In genomic region chrX:72304877-72305276, GRCh38 we compare ENCODE assay signal across 10 cellular contexts. TPM values are rescaled to one million over a fixed set of nuclear protein-coding genes. Genes with fewer than 3 reads are reported as not detected.
DNase-seq lines count a peak whose midpoint lies in the region; ATAC-seq, FAIRE-seq and TF ChIP-seq lines count a peak whose summit lies in the region.
"Had no signal": no experiment of that assay in that cellular context is flagged by ENCODE, and none has a peak within 500 bp of the region (broad histone marks: within the 10 kb centered on the region; RNA-seq: fewer than 3 reads in every experiment).

No MANE protein-coding gene starts in this region.

- H4K20me1 ChIP-seq in keratinocyte (ENCODE audit: control insufficient read depth, extremely low read depth, insufficient read depth, low read length), result peaks cover 2% of the 10 kb centered on the region

- H3K9ac ChIP-seq in keratinocyte (ENCODE audit: control insufficient read depth, extremely low read depth, insufficient read depth, low read length), result no peak overlapping the region

- dilution Hi-C loops in keratinocyte (cut with MboI; ENCODE audit: extremely low pct_ligation_motif_present, low sequenced_read_pairs), result no loop called here

- H3K36me3 Mint-ChIP-seq in activated CD8-positive, alpha-beta memory T cell treated with anti-CD3 and anti-CD28 coated beads, Interleukin-2, amount 10 ng/mL, durations not matched to agents 7 days and 5 days, result no peaks in the 10 kb centered on the region
- H3K36me3 Mint-ChIP-seq in activated T-helper 1 cell treated with anti-CD3 and anti-CD28 coated beads, Interleukin-12 subunit alpha, Interleukin-12 subunit beta, Interleukin-2, Interleukin-4 antibody, amounts not matched to agents 30 ng/mL and 10 ng/mL and 1 ng/mL, durations not matched to agents 14 hours and 24 hours and 36 hours (ENCODE audit: low read depth), result no peaks in the 10 kb centered on the region

- no peaks in the 10 kb centered on the region for H3K36me3 ChIP-seq in keratinocyte (ENCODE audit: control insufficient read depth in 2 of 2, extremely low read depth in 1 of 2, insufficient read depth in 2 of 2, low read length in 2 of 2)
- H3K36me3 ChIP-seq in stomach, result no peaks in the 10 kb centered on the region

- H3K4me2 ChIP-seq in keratinocyte (ENCODE audit: control insufficient read depth, extremely low read depth, insufficient read depth, low read depth, low read length), result peak overlapping the region; percentile 64

- H3K4me1 ChIP-seq in keratinocyte (ENCODE audit: control insufficient read depth, extremely low read depth, insufficient read depth, low read length) (peaks cover 4% of the 10 kb centered on the region), stomach (peaks cover 9 to 51% (median 43%) of the 10 kb centered on the region in 4 donors)

- TF ChIP-seq CTCF in keratinocyte (optimal IDR thresholded peaks at IDR 0.05 in 1 of 3, IDR thresholded peaks at IDR 0.05 in 1 of 3, conservative IDR thresholded peaks at IDR 0.05 in 1 of 3; ENCODE audit: extremely low read depth in 1 of 3, insufficient read depth in 2 of 3, low read length in 3 of 3) (no peak), stomach (IDR thresholded peaks at IDR 0.05) (no peak)

- H3K9me3 ChIP-seq in keratinocyte (ENCODE audit: control insufficient read depth, low read depth, low read length), result no peaks in the 10 kb centered on the region
- no peaks in the 10 kb centered on the region for H3K9me3 ChIP-seq in stomach

- H3K4me3 Mint-ChIP-seq in activated CD8-positive, alpha-beta memory T cell treated with anti-CD3 and anti-CD28 coated beads, Interleukin-2, amount 10 ng/mL, durations not matched to agents 7 days and 5 days, result peak overlapping the region; percentile 13
- peak overlapping the region; percentile 47 for H3K4me3 Mint-ChIP-seq in activated T-helper 1 cell treated with anti-CD3 and anti-CD28 coated beads, Interleukin-12 subunit alpha, Interleukin-12 subunit beta, Interleukin-2, Interleukin-4 antibody, amounts not matched to agents 30 ng/mL and 10 ng/mL and 1 ng/mL, durations not matched to agents 14 hours and 24 hours and 36 hours

- no peak for DNase-seq in activated CD8-positive, alpha-beta memory T cell treated with anti-CD3 and anti-CD28 coated beads, Interleukin-2, amount 10 ng/mL, durations not matched to agents 7 days and 5 days
- DNase-seq in activated CD8-positive, alpha-beta memory T cell treated with anti-CD3 and anti-CD28 coated beads, Interleukin-2, amount 50 U/mL, for 48 hours, result no peak
- no peak for DNase-seq in activated T-helper 1 cell treated with anti-CD3 and anti-CD28 coated beads, Interleukin-12 subunit alpha, Interleukin-12 subunit beta, Interleukin-2, Interleukin-4 antibody, amounts not matched to agents 30 ng/mL and 10 ng/mL and 1 ng/mL, durations not matched to agents 14 hours and 24 hours and 36 hours (ENCODE audit: low spot score)
- no peak for DNase-seq in keratinocyte (ENCODE audit: low read depth, low spot score)
- DNase-seq in stomach, result no peak
- DNase-seq in stimulated activated CD4-positive, alpha-beta T cell treated with anti-CD3 and anti-CD28 coated beads, Interleukin-1b, Interleukin-23, amount 100 ng/mL, for 48 hours, result no peak
- no peak for DNase-seq in left lobe of liver (ENCODE audit: low spot score)

- CTCF ChIA-PET in activated CD8-positive, alpha-beta memory T cell treated with anti-CD3 and anti-CD28 coated beads, Interleukin-2, amount 10 ng/mL, durations not matched to agents 7 days and 5 days (lab: Charles Lee), result no interaction called here

- H3K4me1 Mint-ChIP-seq in activated CD8-positive, alpha-beta memory T cell treated with anti-CD3 and anti-CD28 coated beads, Interleukin-2, amount 10 ng/mL, durations not matched to agents 7 days and 5 days, result peaks cover 21% of the 10 kb centered on the region
- peaks cover 24% of the 10 kb centered on the region for H3K4me1 Mint-ChIP-seq in activated T-helper 1 cell treated with anti-CD3 and anti-CD28 coated beads, Interleukin-12 subunit alpha, Interleukin-12 subunit beta, Interleukin-2, Interleukin-4 antibody, amounts not matched to agents 30 ng/mL and 10 ng/mL and 1 ng/mL, durations not matched to agents 14 hours and 24 hours and 36 hours (ENCODE audit: low read depth)

- H3K27ac ChIP-seq in keratinocyte (ENCODE audit: control insufficient read depth, insufficient read depth, low read length), result no peak overlapping the region
- H3K27ac ChIP-seq in stomach, result no peak overlapping the region
- H3K27ac ChIP-seq: C4-2B had no signal

- no peaks in the 10 kb centered on the region for H3K9me1 ChIP-seq in keratinocyte (ENCODE audit: control insufficient read depth, extremely low read depth, insufficient read depth, low read length)

- H3K4me3 ChIP-seq in keratinocyte (ENCODE audit: control insufficient read depth in 2 of 3, extremely low read depth in 1 of 3, insufficient read depth in 2 of 3, low read depth in 1 of 3, low read length in 3 of 3) (no peak overlapping the region), stomach (peak overlapping the region; percentile 48 to 66 (median 54))

- WGBS in stomach, 5 donors, result 1 to 11% (median 4%) methylated on average over 20 to 26 of the region's 26 CpGs

- TF ChIP-seq POLR2A in stomach (IDR thresholded peaks at IDR 0.05), result no peak

- H3K9me3 Mint-ChIP-seq in activated CD8-positive, alpha-beta memory T cell treated with anti-CD3 and anti-CD28 coated beads, Interleukin-2, amount 10 ng/mL, durations not matched to agents 7 days and 5 days (ENCODE audit: low read depth), result no peaks in the 10 kb centered on the region
- H3K9me3 Mint-ChIP-seq in activated T-helper 1 cell treated with anti-CD3 and anti-CD28 coated beads, Interleukin-12 subunit alpha, Interleukin-12 subunit beta, Interleukin-2, Interleukin-4 antibody, amounts not matched to agents 30 ng/mL and 10 ng/mL and 1 ng/mL, durations not matched to agents 14 hours and 24 hours and 36 hours, result no peaks in the 10 kb centered on the region

- H3K27ac Mint-ChIP-seq in activated CD8-positive, alpha-beta memory T cell treated with anti-CD3 and anti-CD28 coated beads, Interleukin-2, amount 10 ng/mL, durations not matched to agents 7 days and 5 days, result no peak overlapping the region
- no peak overlapping the region for H3K27ac Mint-ChIP-seq in activated T-helper 1 cell treated with anti-CD3 and anti-CD28 coated beads, Interleukin-12 subunit alpha, Interleukin-12 subunit beta, Interleukin-2, Interleukin-4 antibody, amounts not matched to agents 30 ng/mL and 10 ng/mL and 1 ng/mL, durations not matched to agents 14 hours and 24 hours and 36 hours

- H3K79me2 ChIP-seq in keratinocyte (ENCODE audit: control insufficient read depth, insufficient read depth, low read length), result no peaks in the 10 kb centered on the region

- no peak for ATAC-seq in activated CD8-positive, alpha-beta memory T cell treated with anti-CD3 and anti-CD28 coated beads, Interleukin-2, amount 10 ng/mL, durations not matched to agents 7 days and 5 days
- no peak for ATAC-seq in HG02970 (IDR thresholded peaks at IDR 0.05; ENCODE audit: low FRiP score, unreplicated experiment)
- no peak for ATAC-seq in left lobe of liver

- H3K27me3 Mint-ChIP-seq in activated CD8-positive, alpha-beta memory T cell treated with anti-CD3 and anti-CD28 coated beads, Interleukin-2, amount 10 ng/mL, durations not matched to agents 7 days and 5 days, result peaks cover 74% of the 10 kb centered on the region
- peaks cover 52% of the 10 kb centered on the region for H3K27me3 Mint-ChIP-seq in activated T-helper 1 cell treated with anti-CD3 and anti-CD28 coated beads, Interleukin-12 subunit alpha, Interleukin-12 subunit beta, Interleukin-2, Interleukin-4 antibody, amounts not matched to agents 30 ng/mL and 10 ng/mL and 1 ng/mL, durations not matched to agents 14 hours and 24 hours and 36 hours (ENCODE audit: insufficient read depth)

- intact Hi-C loops in activated T-helper 1 cell treated with anti-CD3 and anti-CD28 coated beads, Interleukin-12 subunit alpha, Interleukin-12 subunit beta, Interleukin-2, Interleukin-4 antibody, amounts not matched to agents 30 ng/mL and 10 ng/mL and 1 ng/mL, durations not matched to agents 14 hours and 24 hours and 36 hours (cut with micrococcal nuclease), result loop anchor here (5.0 kb wide), 2 partner anchors 317 to 407 kb away; partner anchors contain the start of gene PHKA1
- intact Hi-C loops in stomach (cut with DNase I; ENCODE audit: low total_unique reads), result no loop called here

- no peak overlapping the region for H2AFZ ChIP-seq in keratinocyte (ENCODE audit: control insufficient read depth, low read length)

- H3K27me3 ChIP-seq in keratinocyte (ENCODE audit: control insufficient read depth, extremely low read depth, insufficient read depth, low read length) (peaks cover 97% of the 10 kb centered on the region), stomach (peaks cover 15 to 91% (median 79%) of the 10 kb centered on the region in 3 donors)

- FAIRE-seq in keratinocyte (lab: Jason Lieb, UNC), result no peak
- FAIRE-seq: islet of Langerhans had no signal

- TF ChIP-seq EP300 in stomach (IDR thresholded peaks at IDR 0.05), result no peak

RNA-seq across cellular contexts. Expression of gene CITED1, which starts 0.8 kb away (rescaled TPM):
- not detected for total RNA-seq in activated CD8-positive, alpha-beta memory T cell treated with anti-CD3 and anti-CD28 coated beads, Interleukin-2, amount 10 ng/mL, durations not matched to agents 7 days and 5 days
- 0.78 TPM in 1 of 2 replicates, not detected in the other for total RNA-seq in activated T-helper 1 cell treated with anti-CD3 and anti-CD28 coated beads, Interleukin-12 subunit alpha, Interleukin-12 subunit beta, Interleukin-2, Interleukin-4 antibody, amounts not matched to agents 30 ng/mL and 10 ng/mL and 1 ng/mL, durations not matched to agents 14 hours and 24 hours and 36 hours
- polyA plus RNA-seq in keratinocyte, result 0.25 to 0.30 TPM in 2 of 3 replicates, not detected in the other
- polyA plus RNA-seq in keratinocyte (2011; ENCODE audit: low read depth), result not detected
- polyA plus RNA-seq in keratinocyte (2011; cell fraction: cytosol; rRNA removed), result not detected in 2 replicates
- polyA plus RNA-seq in keratinocyte (2011; cell fraction: nucleus; rRNA removed), result 0.60 TPM in 1 of 2 replicates, not detected in the other
- polyA plus RNA-seq in keratinocyte (2012; ENCODE audit: low replicate concordance), result 0.24 and 0.37 TPM in 2 replicates
- polyA minus RNA-seq in keratinocyte, result 0.80 TPM in 1 of 3 replicates, not detected in the others
- polyA minus RNA-seq in keratinocyte (2011; cell fraction: cytosol; rRNA and poly(A)+ RNA removed), result not detected
- polyA minus RNA-seq in keratinocyte (2011; cell fraction: nucleus; rRNA and poly(A)+ RNA removed), result not detected in 2 replicates
- total RNA-seq in stomach, result 1 to 10 TPM in 1 of 5 donors, not detected in 4; 1.7 TPM
- under 1 TPM in 1 of 3 donors, not detected in 2; 0.60 TPM for polyA plus RNA-seq in stomach
- not detected for total RNA-seq in left lobe of liver

RNA-seq across cellular contexts. Expression of gene RPS4X, which starts 27.8 kb away (rescaled TPM):
- 100 to 1,000 TPM; 752 to 908 TPM for total RNA-seq in activated CD8-positive, alpha-beta memory T cell treated with anti-CD3 and anti-CD28 coated beads, Interleukin-2, amount 10 ng/mL, durations not matched to agents 7 days and 5 days
- 982 and 989 TPM in 2 replicates for total RNA-seq in activated T-helper 1 cell treated with anti-CD3 and anti-CD28 coated beads, Interleukin-12 subunit alpha, Interleukin-12 subunit beta, Interleukin-2, Interleukin-4 antibody, amounts not matched to agents 30 ng/mL and 10 ng/mL and 1 ng/mL, durations not matched to agents 14 hours and 24 hours and 36 hours
- 1,925 to 2,606 TPM (median 2,174 TPM) in 3 replicates for polyA plus RNA-seq in keratinocyte
- 1,744 TPM for polyA plus RNA-seq in keratinocyte (2011; ENCODE audit: low read depth)
- 2,212 and 2,787 TPM in 2 replicates for polyA plus RNA-seq in keratinocyte (2011; cell fraction: cytosol; rRNA removed)
- polyA plus RNA-seq in keratinocyte (2011; cell fraction: nucleus; rRNA removed), result 662 and 946 TPM in 2 replicates
- polyA plus RNA-seq in keratinocyte (2012; ENCODE audit: low replicate concordance), result 1,725 and 2,475 TPM in 2 replicates
- 512 to 1,513 TPM (median 1,408 TPM) in 3 replicates for polyA minus RNA-seq in keratinocyte
- 1,622 TPM for polyA minus RNA-seq in keratinocyte (2011; cell fraction: cytosol; rRNA and poly(A)+ RNA removed)
- polyA minus RNA-seq in keratinocyte (2011; cell fraction: nucleus; rRNA and poly(A)+ RNA removed), result 148 and 256 TPM in 2 replicates
- total RNA-seq in stomach, result 1,000 to 10,000 TPM in 1 of 5 donors, 100 to 1,000 TPM in 4; 199 to 1,324 (median 665) TPM
- polyA plus RNA-seq in stomach, result 1,000 to 10,000 TPM in 2 of 3 donors, 100 to 1,000 TPM in 1; 984 to 1,958 (median 1,274) TPM
- 198 TPM for total RNA-seq in left lobe of liver

Comparison
In these comparisons a context has a peak if more than half of its experiments do, and no peak if none do; other contexts are left out.
1. H3K4me3 ChIP-seq: peak in stomach (4 of 4); none in keratinocyte (0 of 3).